Comparison of ENCODE assay signal across 24 cellular contexts in genomic region chr15:27045796-27046195, GRCh38.
"Had no signal": no experiment of that assay in that cellular context is flagged by ENCODE, and none has a peak within 500 bp of the region (broad histone marks: within the 10 kb centered on the region; RNA-seq: fewer than 3 reads in every experiment).

No MANE protein-coding gene starts in this region.

- DNase-seq: activated CD4-positive, alpha-beta T cell treated with anti-CD3 and anti-CD28 coated beads, Interleukin-2, amount 10 ng/mL, durations not matched to agents 24 days and 14 days; activated CD4-positive, alpha-beta T cell treated with anti-CD3 and anti-CD28 coated beads, Interleukin-2, amount 50 U/mL, for 4 hours; activated CD8-positive, alpha-beta T cell treated with anti-CD3 and anti-CD28 coated beads for 36 hours; activated gamma-delta T cell; activated naive CD4-positive, alpha-beta T cell treated with Interleukin-2 at 50 U/mL for 16 hours; activated naive CD8-positive, alpha-beta T cell treated with anti-CD3 and anti-CD28 coated beads, Interleukin-2, amount 10 ng/mL, durations not matched to agents 7 days and 5 days; activated T-cell treated with anti-CD3 and anti-CD28 coated beads, Interleukin-2, amount 50 U/mL, for 24 hours; amygdala; NCI-H1092 treated with DMSO at 0.1 percent for 48 hours; NCI-H1436; NCI-H1694; NCI-H1930; NCI-H2081 treated with DMSO at 0.1 percent for 48 hours; NCI-H226; NCI-H69; SJCRH30; T1000 had no signal

- H3K4me1 Mint-ChIP-seq: activated CD4-positive, alpha-beta T cell treated with anti-CD3 and anti-CD28 coated beads, Interleukin-2, amount 10 ng/mL, durations not matched to agents 24 days and 14 days; activated naive CD4-positive, alpha-beta T cell treated with anti-CD3 and anti-CD28 coated beads, Interleukin-2, amount 50 U/mL, for 24 hours; activated naive CD8-positive, alpha-beta T cell treated with anti-CD3 and anti-CD28 coated beads, Interleukin-2, amount 10 ng/mL, durations not matched to agents 7 days and 5 days; central memory CD8-positive, alpha-beta T cell had no signal

- H3K4me3 Mint-ChIP-seq: activated CD4-positive, alpha-beta T cell treated with anti-CD3 and anti-CD28 coated beads, Interleukin-2, amount 10 ng/mL, durations not matched to agents 24 days and 14 days; activated CD8-positive, alpha-beta T cell treated with anti-CD3 and anti-CD28 coated beads for 36 hours; activated naive CD4-positive, alpha-beta T cell treated with anti-CD3 and anti-CD28 coated beads, Interleukin-2, amount 50 U/mL, for 24 hours; activated naive CD8-positive, alpha-beta T cell treated with anti-CD3 and anti-CD28 coated beads, Interleukin-2, amount 10 ng/mL, durations not matched to agents 7 days and 5 days; activated T-cell treated with anti-CD3 and anti-CD28 coated beads, Interleukin-2, amount 50 U/mL, for 24 hours; central memory CD8-positive, alpha-beta T cell had no signal

- H3K27me3 Mint-ChIP-seq: activated CD4-positive, alpha-beta T cell treated with anti-CD3 and anti-CD28 coated beads, Interleukin-2, amount 10 ng/mL, durations not matched to agents 24 days and 14 days; activated CD8-positive, alpha-beta T cell treated with anti-CD3 and anti-CD28 coated beads for 36 hours; activated naive CD4-positive, alpha-beta T cell treated with anti-CD3 and anti-CD28 coated beads, Interleukin-2, amount 50 U/mL, for 24 hours; activated naive CD8-positive, alpha-beta T cell treated with anti-CD3 and anti-CD28 coated beads, Interleukin-2, amount 10 ng/mL, durations not matched to agents 7 days and 5 days; activated T-cell treated with anti-CD3 and anti-CD28 coated beads, Interleukin-2, amount 50 U/mL, for 24 hours; central memory CD8-positive, alpha-beta T cell had no signal

- H3K36me3 Mint-ChIP-seq: activated naive CD4-positive, alpha-beta T cell treated with anti-CD3 and anti-CD28 coated beads, Interleukin-2, amount 50 U/mL, for 24 hours; activated naive CD8-positive, alpha-beta T cell treated with anti-CD3 and anti-CD28 coated beads, Interleukin-2, amount 10 ng/mL, durations not matched to agents 7 days and 5 days had no signal

- H3K27ac ChIP-seq: ascending aorta, cardiac muscle cell, SJCRH30, SK-N-MC had no signal

- H3K36me3 ChIP-seq: ascending aorta, cardiac muscle cell, SJCRH30 had no signal

- H3K27me3 ChIP-seq: ascending aorta, cardiac muscle cell had no signal

- H3K4me3 ChIP-seq: ascending aorta, cardiac muscle cell, SJCRH30, SK-N-MC had no signal

- H3K9me3 Mint-ChIP-seq: activated CD4-positive, alpha-beta T cell treated with anti-CD3 and anti-CD28 coated beads, Interleukin-2, amount 10 ng/mL, durations not matched to agents 24 days and 14 days; activated CD8-positive, alpha-beta T cell treated with anti-CD3 and anti-CD28 coated beads for 36 hours; activated naive CD4-positive, alpha-beta T cell treated with anti-CD3 and anti-CD28 coated beads, Interleukin-2, amount 50 U/mL, for 24 hours; activated naive CD8-positive, alpha-beta T cell treated with anti-CD3 and anti-CD28 coated beads, Interleukin-2, amount 10 ng/mL, durations not matched to agents 7 days and 5 days; activated T-cell treated with anti-CD3 and anti-CD28 coated beads, Interleukin-2, amount 50 U/mL, for 24 hours had no signal

- H3K4me1 ChIP-seq: ascending aorta, SJCRH30 had no signal

- H3K9me3 ChIP-seq: ascending aorta, SJCRH30 had no signal

- ATAC-seq: activated CD8-positive, alpha-beta T cell treated with anti-CD3 and anti-CD28 coated beads for 36 hours; Panc1 had no signal

- H3K27ac Mint-ChIP-seq: activated CD4-positive, alpha-beta T cell treated with anti-CD3 and anti-CD28 coated beads, Interleukin-2, amount 10 ng/mL, durations not matched to agents 24 days and 14 days; activated CD8-positive, alpha-beta T cell treated with anti-CD3 and anti-CD28 coated beads for 36 hours; activated naive CD4-positive, alpha-beta T cell treated with anti-CD3 and anti-CD28 coated beads, Interleukin-2, amount 50 U/mL, for 24 hours; activated naive CD8-positive, alpha-beta T cell treated with anti-CD3 and anti-CD28 coated beads, Interleukin-2, amount 10 ng/mL, durations not matched to agents 7 days and 5 days; activated T-cell treated with anti-CD3 and anti-CD28 coated beads, Interleukin-2, amount 50 U/mL, for 24 hours; activated T-helper 2 cell treated with anti-CD3 and anti-CD28 coated beads, Interferon-gamma antibody, Interleukin-2, Interleukin-4, amounts not matched to agents 10 μg/mL and 5 μg/mL and 100 μg/mL, durations not matched to agents 14 hours and 24 hours and 36 hours had no signal
